ENCODE assay signal across 11 cellular contexts in genomic region chr16:20944861-20945390, GRCh38. TPM values are rescaled to one million over a fixed set of nuclear protein-coding genes. Genes with fewer than 3 reads are reported as not detected.
DNase-seq lines count a peak whose midpoint lies in the region; ATAC-seq and TF ChIP-seq lines count a peak whose summit lies in the region.
"Had no signal": no experiment of that assay in that cellular context is flagged by ENCODE, and none has a peak within 500 bp of the region (broad histone marks: within the 10 kb centered on the region; RNA-seq: fewer than 3 reads in every experiment).

No MANE protein-coding gene starts in this region.

- no peak overlapping the region for H2BK5ac ChIP-seq in mesendoderm (ENCODE audit: low read length)

- no peak overlapping the region for H3K4me3 ChIP-seq in Panc1 (ENCODE audit: low read depth in 2 of 2, low read length in 2 of 2)
- H3K4me3 ChIP-seq in mesendoderm (ENCODE audit: low read length), result no peak overlapping the region
- no peak overlapping the region for H3K4me3 ChIP-seq in esophagus squamous epithelium
- H3K4me3 ChIP-seq: cardiac muscle cell had no signal

- no peak overlapping the region for H2BK120ac ChIP-seq in mesendoderm (ENCODE audit: low read depth, low read length)

- H3K27ac ChIP-seq in Panc1 (ENCODE audit: low read length) (no peak overlapping the region), mesendoderm (ENCODE audit: low read depth, low read length) (no peak overlapping the region), esophagus squamous epithelium (no peak overlapping the region)
- H3K27ac ChIP-seq: cardiac muscle cell had no signal

- in situ Hi-C loops in Panc1 (cut with HindIII; ENCODE audit: low pct_unique_long_range_greater_than_20kb, low sequenced_read_pairs), result no loop called here

- no peaks in the 10 kb centered on the region for H3K36me3 ChIP-seq in Panc1 (ENCODE audit: control insufficient read depth, insufficient read depth, low read length)
- no peaks in the 10 kb centered on the region for H3K36me3 ChIP-seq in mesendoderm (ENCODE audit: control insufficient read depth, insufficient read depth, low read length)
- H3K36me3 ChIP-seq in esophagus squamous epithelium, result no peaks in the 10 kb centered on the region
- H3K36me3 ChIP-seq: cardiac muscle cell had no signal

- DNase-seq in GF-D8 (lab: John Stamatoyannopoulos, UW) (peak; percentile 11), Panc1 (ENCODE audit: low read depth, low spot score) (peak; percentile 10), mesendoderm (peak; percentile 83), NCI-H1694 treated with DMSO at 0.1 percent for 48 hours (lab: John Stamatoyannopoulos, UW) (no peak), esophagus squamous epithelium (lab: John Stamatoyannopoulos, UW) (no peak)
- DNase-seq in activated naive CD8-positive, alpha-beta T cell treated with anti-CD3 and anti-CD28 coated beads, Interleukin-2, amount 50 U/mL, for 24 hours, result peak; percentile 20
- DNase-seq: NCI-H146 had no signal

- H3K27ac Mint-ChIP-seq in activated naive CD8-positive, alpha-beta T cell treated with anti-CD3 and anti-CD28 coated beads, Interleukin-2, amount 50 U/mL, for 24 hours, result no peak overlapping the region

- H3K4ac ChIP-seq in mesendoderm (ENCODE audit: low read depth, low read length), result no peak overlapping the region

- H4K5ac ChIP-seq in mesendoderm (ENCODE audit: low read length), result no peak overlapping the region

- WGBS in mesendoderm (ENCODE audit: extremely low coverage, insufficient coverage, low lambda C conversion rate), result no CpG with 5 or more reads among the region's 5 CpGs
- 78 to 82% methylated on average over 5 of the region's 5 CpGs for WGBS in esophagus squamous epithelium, 2 donors

- no peak overlapping the region for H3K9ac ChIP-seq in mesendoderm (ENCODE audit: low read length)

- H3K4me1 Mint-ChIP-seq in activated naive CD8-positive, alpha-beta T cell treated with anti-CD3 and anti-CD28 coated beads, Interleukin-2, amount 50 U/mL, for 24 hours, result peaks cover 32% of the 10 kb centered on the region

- BruUV-seq in Panc1 (replicated peaks; lab: Mats Ljungman, UMichigan), result no TSS peak

- H3K79me1 ChIP-seq in mesendoderm (ENCODE audit: low read length), result no peaks in the 10 kb centered on the region

- H3K4me1 ChIP-seq in Panc1 (ENCODE audit: control insufficient read depth, insufficient read depth, low read length) (no peaks in the 10 kb centered on the region), mesendoderm (ENCODE audit: control insufficient read depth, low read depth, low read length) (peaks cover 2% of the 10 kb centered on the region), esophagus squamous epithelium (no peaks in the 10 kb centered on the region)

- TF ChIP-seq POLR2A in esophagus squamous epithelium (IDR thresholded peaks at IDR 0.05), result no peak

- no peak overlapping the region for H2BK15ac ChIP-seq in mesendoderm (replicated peaks; ENCODE audit: low read depth)

- TF ChIP-seq CTCF in Panc1 (IDR thresholded peaks at IDR 0.05) (no peak), esophagus squamous epithelium (IDR thresholded peaks at IDR 0.05) (no peak)

- H3K9me3 ChIP-seq in Panc1 (ENCODE audit: control insufficient read depth, insufficient read depth, low read depth, low read length) (no peaks in the 10 kb centered on the region), esophagus squamous epithelium (no peaks in the 10 kb centered on the region)

- no peaks in the 10 kb centered on the region for H3K36me3 Mint-ChIP-seq in activated naive CD8-positive, alpha-beta T cell treated with anti-CD3 and anti-CD28 coated beads, Interleukin-2, amount 50 U/mL, for 24 hours (ENCODE audit: low read depth)
- H3K36me3 Mint-ChIP-seq: naive thymus-derived CD8-positive, alpha-beta T cell had no signal

- no peak overlapping the region for H3K4me3 Mint-ChIP-seq in activated naive CD8-positive, alpha-beta T cell treated with anti-CD3 and anti-CD28 coated beads, Interleukin-2, amount 50 U/mL, for 24 hours
- H3K4me3 Mint-ChIP-seq: naive thymus-derived CD8-positive, alpha-beta T cell had no signal

- H3K18ac ChIP-seq in mesendoderm (ENCODE audit: low read length), result no peak overlapping the region

- no peak overlapping the region for H3K4me2 ChIP-seq in mesendoderm (ENCODE audit: low read length)

- CTCF ChIA-PET in Panc1 (lab: Charles Lee), result no interaction called here

- H3K9me3 Mint-ChIP-seq in activated naive CD8-positive, alpha-beta T cell treated with anti-CD3 and anti-CD28 coated beads, Interleukin-2, amount 50 U/mL, for 24 hours, result no peaks in the 10 kb centered on the region
- H3K9me3 Mint-ChIP-seq: naive thymus-derived CD8-positive, alpha-beta T cell had no signal

- intact Hi-C loops in Panc1 (cut with micrococcal nuclease; ENCODE audit: unreplicated experiment) (no loop called here), esophagus squamous epithelium (cut with DNase I) (no loop called here)

- POLR2A ChIA-PET in Panc1 (lab: Charles Lee), result no interaction called here

- no peaks in the 10 kb centered on the region for H3K79me2 ChIP-seq in mesendoderm (ENCODE audit: control insufficient read depth, insufficient read depth, low read length)

- no peak overlapping the region for H3K23ac ChIP-seq in mesendoderm (ENCODE audit: low read length)

- no peak overlapping the region for H2AK5ac ChIP-seq in mesendoderm (ENCODE audit: low read length)

- H3K27me3 Mint-ChIP-seq in activated naive CD8-positive, alpha-beta T cell treated with anti-CD3 and anti-CD28 coated beads, Interleukin-2, amount 50 U/mL, for 24 hours, result no peaks in the 10 kb centered on the region

- no peak overlapping the region for H3K56ac ChIP-seq in mesendoderm (ENCODE audit: low read length)

- H3K27me3 ChIP-seq in Panc1 (ENCODE audit: control insufficient read depth, insufficient read depth, low read length), result no peaks in the 10 kb centered on the region
- no peaks in the 10 kb centered on the region for H3K27me3 ChIP-seq in mesendoderm (ENCODE audit: insufficient read depth, low read length, poor library complexity)
- no peaks in the 10 kb centered on the region for H3K27me3 ChIP-seq in esophagus squamous epithelium
- H3K27me3 ChIP-seq: cardiac muscle cell had no signal

- no peak overlapping the region for H4K8ac ChIP-seq in mesendoderm (ENCODE audit: low read depth, low read length)

- ATAC-seq in Panc1 (no peak), HG02763 (IDR thresholded peaks at IDR 0.05; ENCODE audit: unreplicated experiment) (no peak), GM21381 (IDR thresholded peaks at IDR 0.05; ENCODE audit: unreplicated experiment) (no peak)
- ATAC-seq in activated naive CD8-positive, alpha-beta T cell treated with anti-CD3 and anti-CD28 coated beads, Interleukin-2, amount 50 U/mL, for 24 hours, result peak; percentile 71

RNA-seq across cellular contexts. Expression of gene LYRM1, which starts 44.4 kb away (rescaled TPM):
- total RNA-seq in Panc1 (2021; ENCODE audit: unreplicated experiment) (30.7 TPM), esophagus squamous epithelium (10 to 100 TPM; 21.9 to 37.9 (median 34.3) TPM)
- 26.4 TPM for polyA plus RNA-seq in Panc1 (2012; ENCODE audit: insufficient read length)
- polyA plus RNA-seq in mesendoderm (2013, experiment 1 of 2), result 11.7 TPM
- 11.3 TPM for polyA plus RNA-seq in mesendoderm (2013, experiment 2 of 2)

RNA-seq across cellular contexts. Expression of gene DCUN1D3, which starts 44.8 kb away (rescaled TPM):
- total RNA-seq in Panc1 (2021; ENCODE audit: unreplicated experiment) (23.5 TPM), esophagus squamous epithelium (10 to 100 TPM; 14.5 to 37.2 (median 19.4) TPM)
- 7.7 TPM for polyA plus RNA-seq in Panc1 (2012; ENCODE audit: insufficient read length)
- polyA plus RNA-seq in mesendoderm (2013, experiment 1 of 2), result 5.1 TPM
- 5.4 TPM for polyA plus RNA-seq in mesendoderm (2013, experiment 2 of 2)

Comparison
In these comparisons a context has a peak if more than half of its experiments do, and no peak if none do; other contexts are left out.
1. DNase-seq: peak in GF-D8 (single experiment), Panc1 (single experiment), activated naive CD8-positive, alpha-beta T cell treated with anti-CD3 and anti-CD28 coated beads, Interleukin-2, amount 50 U/mL, for 24 hours (single experiment) and mesendoderm (single experiment); none in NCI-H1694 treated with DMSO at 0.1 percent for 48 hours (single experiment) and esophagus squamous epithelium (single experiment).